Comparison of ENCODE assay signal across 4 cellular contexts in the genomic region with DNA sequence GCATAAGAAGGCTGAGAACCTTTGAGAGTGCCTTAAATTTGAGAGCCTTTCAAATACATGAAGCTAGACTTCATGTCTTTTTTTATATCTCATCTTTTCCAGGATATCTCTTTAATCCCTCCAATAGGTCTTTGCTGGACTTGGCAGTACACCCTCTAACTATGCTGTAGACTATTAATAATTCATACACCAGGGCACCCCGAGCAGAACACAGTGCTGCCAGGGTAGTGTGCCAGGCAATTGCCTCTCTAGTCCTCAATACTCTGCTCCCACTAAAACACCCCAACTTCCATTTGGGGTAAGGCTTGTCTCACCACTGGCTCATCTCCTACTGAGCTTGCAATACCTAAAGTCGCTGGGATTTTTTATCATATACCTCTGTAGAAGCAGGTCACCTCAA.
"Had no signal": no experiment of that assay in that cellular context is flagged by ENCODE, and none has a peak within 500 bp of the region (broad histone marks: within the 10 kb centered on the region; RNA-seq: fewer than 3 reads in every experiment).

No MANE protein-coding gene starts in this region.

- DNase-seq: GM23248, H9, HCEC 1CT, IMR-90 had no signal

- H2AFZ ChIP-seq: GM23248 had no signal

- H3K4me3 ChIP-seq: GM23248 had no signal

- H3K27ac ChIP-seq: GM23248 had no signal
